ENCODE assay signal across 5 cellular contexts in the genomic region with DNA sequence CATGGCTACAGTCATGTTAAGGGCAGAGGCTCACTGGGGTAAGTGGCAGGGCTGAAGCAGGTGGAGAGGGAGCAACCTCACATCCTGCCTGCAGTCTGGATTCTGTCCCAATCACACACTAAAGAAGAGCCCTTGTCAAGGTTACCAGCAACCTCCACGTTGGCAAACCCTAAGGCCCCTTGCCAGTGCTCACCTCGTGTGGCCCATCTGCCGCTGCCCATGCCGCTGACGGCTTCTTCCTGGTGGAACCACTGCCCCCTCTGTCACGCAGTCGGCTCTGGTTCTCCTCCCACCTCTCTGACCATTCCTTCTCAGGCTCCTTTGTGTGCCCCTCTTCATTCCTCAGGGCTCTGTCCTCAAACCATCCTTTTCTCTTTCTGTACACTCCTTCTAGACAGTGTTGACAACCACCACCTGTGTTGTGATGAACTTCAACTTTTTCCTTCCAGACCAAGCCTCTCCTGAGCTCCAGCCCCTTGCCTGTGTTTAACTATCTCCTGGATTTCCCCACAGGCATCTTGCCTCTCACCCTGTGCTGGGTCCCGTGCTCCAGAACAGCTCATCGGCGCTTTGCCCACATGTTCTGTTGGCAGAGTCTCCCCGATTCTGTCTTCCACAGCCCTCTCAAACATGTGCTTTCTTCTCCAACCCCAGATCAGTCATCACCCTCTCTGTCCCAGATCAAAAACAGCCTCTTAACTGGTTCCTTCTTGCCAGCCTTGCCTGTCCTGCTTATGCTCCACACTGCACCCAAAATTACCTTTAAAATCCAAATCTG.
DNase-seq lines count a peak whose midpoint lies in the region; ATAC-seq and TF ChIP-seq lines count a peak whose summit lies in the region.
"Not testable (repeated sequence)": the region's sequence is repeated elsewhere in the genome, so short reads cannot be mapped to it uniquely, and the experiment has no call there.

No MANE protein-coding gene starts in this region.

- not testable (repeated sequence) for H3K27me3 ChIP-seq in heart left ventricle

- TF ChIP-seq CTCF in heart left ventricle (IDR thresholded peaks at IDR 0.05); neural crest cell (conservative IDR thresholded peaks at IDR 0.05): not testable (repeated sequence)

- not testable (repeated sequence) for H3K4me3 Mint-ChIP-seq in neural crest cell

- ATAC-seq in heart left ventricle, left ventricle myocardium superior, left lobe of liver: not testable (repeated sequence)

- 54 to 74% (median 59%) methylated on average over 11 of the region's 11 CpGs for WGBS in heart left ventricle, 4 donors

- DNase-seq in AG20443 (ENCODE audit: low spot score) (peak; percentile 0), heart left ventricle (peak in 3 of 5 donors; percentile 33 to 71 (median 60)), left ventricle myocardium superior (peak; percentile 75), left lobe of liver (ENCODE audit: low spot score) (peak; percentile 63)
- DNase-seq in neural crest cell (ENCODE audit: low read depth, low spot score): not testable (repeated sequence)

- not testable (repeated sequence) for H3K36me3 Mint-ChIP-seq in neural crest cell (ENCODE audit: low read depth)

- H3K36me3 ChIP-seq in heart left ventricle: not testable (repeated sequence)

- peak overlapping the region in 5 of 12 donors; percentile 37 to 65 (median 62) for H3K27ac ChIP-seq in heart left ventricle

- intact Hi-C loops in heart left ventricle (cut with DNase I); left ventricle myocardium superior (cut with micrococcal nuclease): not testable (repeated sequence)

- H3K9me3 Mint-ChIP-seq in neural crest cell: not testable (repeated sequence)

- H3K4me3 ChIP-seq in heart left ventricle: not testable (repeated sequence)

- not testable (repeated sequence) for H3K27me3 Mint-ChIP-seq in neural crest cell (ENCODE audit: low read depth)

- peak overlapping the region; percentile 62 for H3K27ac Mint-ChIP-seq in neural crest cell (ENCODE audit: unreplicated experiment)

- H3K9me3 ChIP-seq in heart left ventricle: not testable (repeated sequence)

- not testable (repeated sequence) for TF ChIP-seq POLR2A in heart left ventricle (IDR thresholded peaks at IDR 0.05)

- H3K4me1 ChIP-seq in heart left ventricle: not testable (repeated sequence)

- not testable (repeated sequence) for H3K4me1 Mint-ChIP-seq in neural crest cell
